ENCODE assay signal across 22 cellular contexts in the genomic region with DNA sequence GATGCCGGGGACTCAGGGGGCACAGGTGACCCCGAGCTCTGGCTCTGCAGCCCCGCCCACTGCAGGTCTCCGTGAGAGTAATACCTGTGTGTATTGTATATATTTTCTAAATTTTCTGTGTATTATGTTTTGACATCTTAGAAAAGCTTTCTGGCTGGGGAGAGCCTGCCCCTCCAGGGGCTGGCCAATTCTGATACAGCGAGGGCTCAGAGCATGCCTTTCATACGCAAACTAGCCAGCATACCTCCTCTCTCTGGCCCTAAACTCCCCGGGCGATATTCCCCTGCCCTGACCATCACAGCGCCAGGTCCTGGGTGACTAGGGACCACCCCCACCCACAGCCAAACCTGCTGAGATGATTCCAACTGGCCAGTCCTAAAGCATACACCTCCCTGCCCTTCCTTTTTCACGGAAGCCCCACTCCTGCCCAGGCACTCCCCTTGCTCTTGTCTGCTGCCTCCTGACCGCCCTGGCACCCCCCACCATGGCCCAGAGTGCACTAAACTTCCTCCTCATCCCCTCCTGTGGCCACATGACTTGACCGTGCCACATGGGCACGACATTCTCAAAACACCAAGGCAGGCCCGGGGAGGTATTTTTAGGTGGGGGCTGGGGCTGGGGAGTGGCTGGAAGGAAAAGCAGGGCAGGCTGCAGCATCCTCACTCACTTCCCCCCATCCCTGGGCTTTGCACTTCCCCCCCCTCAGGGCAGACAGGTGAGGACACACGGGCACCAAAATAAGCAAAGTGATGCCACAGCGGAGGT.
A peak's percentile ranks its signal among the peaks of the same experiment; 100 is the strongest.
DNase-seq lines count a peak whose midpoint lies in the region; ATAC-seq, FAIRE-seq and TF ChIP-seq lines count a peak whose summit lies in the region.
"Had no signal": no experiment of that assay in that cellular context is flagged by ENCODE, and none has a peak within 500 bp of the region (broad histone marks: within the 10 kb centered on the region; RNA-seq: fewer than 3 reads in every experiment).

No MANE protein-coding gene starts in this region.

- ATAC-seq in HG02973 (IDR thresholded peaks at IDR 0.05; ENCODE audit: unreplicated experiment) (no peak), HG03342 (IDR thresholded peaks at IDR 0.05; ENCODE audit: unreplicated experiment) (no peak), left colon (no peak), lower lobe of right lung (no peak)
- ATAC-seq: Right ventricle myocardium inferior had no signal

- H3K27ac ChIP-seq in H1 (ENCODE audit: low read depth, low read length) (no peak overlapping the region), neural progenitor cell (no peak overlapping the region), lower lobe of right lung (no peak overlapping the region)
- H3K27ac ChIP-seq: 22Rv1, GM23248, SJSA1 had no signal

- intact Hi-C loops in left colon (cut with DNase I, micrococcal nuclease) (no loop called here), lower lobe of right lung (cut with DNase I) (no loop called here)

- H3K4me3 Mint-ChIP-seq in neural progenitor cell, result no peak overlapping the region

- H3K4me1 ChIP-seq in H1 (replicated peaks in 1 of 4; ENCODE audit: control insufficient read depth in 3 of 4, insufficient read depth in 4 of 4, low read length in 3 of 4) (no peaks in the 10 kb centered on the region; a peak in 2 of 7 replicates), neural progenitor cell (peaks cover 10% of the 10 kb centered on the region), lower lobe of right lung (no peaks in the 10 kb centered on the region)
- H3K4me1 ChIP-seq: SJSA1 had no signal

- H3K9me3 ChIP-seq in H1 (ENCODE audit: insufficient read depth in 2 of 2, low read depth in 1 of 2, low read length in 1 of 2), result peaks cover 3% of the 10 kb centered on the region in 2 experiments; a peak in 1 of 4 replicates
- no peaks in the 10 kb centered on the region for H3K9me3 ChIP-seq in neural progenitor cell (ENCODE audit: low read depth)
- no peaks in the 10 kb centered on the region for H3K9me3 ChIP-seq in lower lobe of right lung
- H3K9me3 ChIP-seq: MG63, SJSA1 had no signal

- H2BK20ac ChIP-seq in H1 (ENCODE audit: low read length), result no peak overlapping the region

- H4K20me1 ChIP-seq in H1 (replicated peaks in 1 of 2; ENCODE audit: control insufficient read depth in 1 of 2, insufficient read depth in 2 of 2, low read length in 2 of 2) (peaks cover 0 to 7% of the 10 kb centered on the region in 2 experiments), neural progenitor cell (ENCODE audit: low read depth) (peaks cover 10% of the 10 kb centered on the region)

- H3K4me2 ChIP-seq in H1 (ENCODE audit: insufficient read depth in 1 of 2, low read depth in 2 of 2, low read length in 2 of 2) (no peak overlapping the region), neural progenitor cell (peak overlapping the region; percentile 30)

- H3F3A ChIP-seq in neural progenitor cell (ENCODE audit: low read depth), result no peaks in the 10 kb centered on the region

- H3K4me3 ChIP-seq in H1 (ENCODE audit: extremely low read depth in 1 of 4, insufficient read depth in 2 of 4, low read depth in 3 of 4, low read length in 4 of 4), result no peak overlapping the region
- H3K4me3 ChIP-seq in neural progenitor cell, result no peak overlapping the region
- no peak overlapping the region for H3K4me3 ChIP-seq in lower lobe of right lung
- H3K4me3 ChIP-seq: GM23248, MG63, SJSA1 had no signal

- H4K91ac ChIP-seq in H1 (replicated peaks; ENCODE audit: insufficient read length, low read length), result no peak overlapping the region

- no peaks in the 10 kb centered on the region for H3K9me3 Mint-ChIP-seq in neural progenitor cell

- peaks cover 0 to 2% (median 1%) of the 10 kb centered on the region in 4 experiments; a peak in 3 of 7 replicates for H3K27me3 ChIP-seq in H1 (replicated peaks in 1 of 4; ENCODE audit: control insufficient read depth in 3 of 4, extremely low read depth in 1 of 4, insufficient read depth in 3 of 4, low read length in 3 of 4)
- H3K27me3 ChIP-seq in neural progenitor cell, result peaks cover 84% of the 10 kb centered on the region
- H3K27me3 ChIP-seq in lower lobe of right lung (ENCODE audit: low read depth), result peaks cover 78% of the 10 kb centered on the region
- H3K27me3 ChIP-seq: MG63 had no signal

- CTCF ChIA-PET in H1 (lab: Charles Lee; ENCODE audit: partially characterized antibody), result interaction anchor here (0.6 to 2.8 kb wide), 9 partner anchors 13 to 444 kb away, joined by 3 to 11 read pairs (median 3); a partner anchor contains a TSS

- no peak overlapping the region for H2BK15ac ChIP-seq in H1 (ENCODE audit: low read length)

- peaks cover 60% of the 10 kb centered on the region for H3K27me3 Mint-ChIP-seq in neural progenitor cell (ENCODE audit: insufficient read depth, low read depth)

- H3K79me1 ChIP-seq in H1 (ENCODE audit: low read depth, low read length), result no peaks in the 10 kb centered on the region

- no peak for FAIRE-seq in H1 (lab: Jason Lieb, UNC)
- FAIRE-seq: D721Med, GM18507, GM19239 had no signal

- H3K9ac ChIP-seq in H1 (replicated peaks in 1 of 4; ENCODE audit: extremely low read depth in 1 of 4, low read depth in 3 of 4, low read length in 3 of 4), result no peak overlapping the region
- no peak overlapping the region for H3K9ac ChIP-seq in neural progenitor cell
- H3K9ac ChIP-seq: GM23248 had no signal

- H3K23ac ChIP-seq in H1 (ENCODE audit: insufficient read length), result no peak overlapping the region

- H3K4ac ChIP-seq in H1 (replicated peaks; ENCODE audit: insufficient read length, low read depth, low read length), result no peak overlapping the region

- H3K79me2 ChIP-seq in H1 (ENCODE audit: control insufficient read depth in 1 of 2, insufficient read depth in 2 of 2, low read length in 2 of 2) (no peaks in the 10 kb centered on the region), neural progenitor cell (ENCODE audit: low read depth) (no peaks in the 10 kb centered on the region)

- TF ChIP-seq RAD21 in H1 (IDR thresholded peaks at IDR 0.05 in 1 of 2, conservative IDR thresholded peaks at IDR 0.05 in 1 of 2; ENCODE audit: low read depth in 2 of 2, low read length in 2 of 2), result no peak

- no peak for TF ChIP-seq POLR2A in H1 (IDR thresholded peaks at IDR 0.05; ENCODE audit: control extremely low read depth in 1 of 2, low read depth in 2 of 2, low read length in 2 of 2)

- no peak overlapping the region for H2BK12ac ChIP-seq in H1 (ENCODE audit: low read depth, low read length)

- WGBS in H1 (ENCODE audit: extremely low coverage in 1 of 2, insufficient coverage in 1 of 2, insufficient read length in 1 of 2, insufficient replicate concordance in 2 of 2, low coverage in 1 of 2, low lambda C conversion rate in 2 of 2, missing lambda C conversion rate in 1 of 2), 2 experiments, result 69% methylated on average over 15 of the region's 16 CpGs; no CpG with 5 or more reads in 1 of the 2 experiments

- H2AFZ ChIP-seq in H1 (ENCODE audit: low read length) (no peak overlapping the region), neural progenitor cell (replicated peaks) (no peak overlapping the region)
- H2AFZ ChIP-seq: GM23248 had no signal

- H2BK120ac ChIP-seq in H1 (replicated peaks; ENCODE audit: low read depth, low read length), result no peak overlapping the region

- H3K36me3 Mint-ChIP-seq in neural progenitor cell, result no peaks in the 10 kb centered on the region

- peak overlapping the region; percentile 29 for H3K27ac Mint-ChIP-seq in neural progenitor cell

- TF ChIP-seq EP300 in H1 (IDR thresholded peaks at IDR 0.05; ENCODE audit: borderline replicate concordance in 1 of 2, low read depth in 2 of 2, low read length in 2 of 2), result no peak

- DNase-seq in activated effector memory CD4-positive, alpha-beta T cell treated with anti-CD3 and anti-CD28 coated beads, Interleukin-2, amount 50 U/mL, for 16 hours, result peak; percentile 14
- DNase-seq in activated effector memory CD4-positive, alpha-beta T cell treated with Interleukin-2 at 50 U/mL for 16 hours, result no peak
- DNase-seq in H1 (ENCODE audit: low read depth in 1 of 2, low spot score in 2 of 2), result no peak
- no peak for DNase-seq in neural progenitor cell (ENCODE audit: low spot score)
- DNase-seq in left colon, result no peak
- no peak for DNase-seq in lower lobe of right lung
- DNase-seq: DMS53, GDM1, MG63, NCI-H1417 treated with DMSO at 0.1 percent for 48 hours, NCI-H187, NCI-H446 treated with DMSO at 0.1 percent for 48 hours, NCI-H526 treated with DMSO at 0.1 percent for 48 hours had no signal

- no peak overlapping the region for H3K18ac ChIP-seq in H1 (ENCODE audit: extremely low read depth, low read length)

- H4K8ac ChIP-seq in H1 (ENCODE audit: extremely low read depth, insufficient read depth, low read length), result peak overlapping the region; percentile 18

- no peak overlapping the region for H4K5ac ChIP-seq in H1 (ENCODE audit: insufficient read length, low read depth, low read length)

- peaks cover 27% of the 10 kb centered on the region for H3K4me1 Mint-ChIP-seq in neural progenitor cell

- H3K56ac ChIP-seq in H1 (replicated peaks; ENCODE audit: insufficient read length, low read depth, low read length), result no peak overlapping the region

- no peak overlapping the region for H3K14ac ChIP-seq in H1 (ENCODE audit: insufficient read length)

- H2BK5ac ChIP-seq in H1 (ENCODE audit: low read depth, low read length), result no peak overlapping the region

- TF ChIP-seq CTCF in H1 (IDR thresholded peaks at IDR 0.05; ENCODE audit: control extremely low read depth in 1 of 3, insufficient read depth in 1 of 3, low read depth in 1 of 3, low read length in 3 of 3) (no peak), neural progenitor cell (IDR thresholded peaks at IDR 0.05) (no peak), lower lobe of right lung (IDR thresholded peaks at IDR 0.05) (no peak)

- H3K23me2 ChIP-seq in H1 (ENCODE audit: low read depth, low read length), result no peaks in the 10 kb centered on the region

- POLR2A ChIA-PET in H1 (lab: Charles Lee; ENCODE audit: partially characterized antibody), result interaction anchor here (0.6 kb wide), 1 partner anchor 313 kb away, joined by 3 read pairs; no protein-coding TSS in a partner anchor

- H3K36me3 ChIP-seq in H1 (ENCODE audit: control insufficient read depth in 2 of 4, insufficient read depth in 4 of 4, low read length in 3 of 4), result no peaks in the 10 kb centered on the region
- no peaks in the 10 kb centered on the region for H3K36me3 ChIP-seq in neural progenitor cell
- no peaks in the 10 kb centered on the region for H3K36me3 ChIP-seq in lower lobe of right lung
- H3K36me3 ChIP-seq: MG63, SJSA1 had no signal

- no peak overlapping the region for H2AK5ac ChIP-seq in H1 (ENCODE audit: low read depth, low read length)

TF ChIP-seq in H1, 55 proteins besides CTCF, POLR2A, EP300 and RAD21 (continues in another document):
- TF ChIP-seq GABPA (IDR thresholded peaks at IDR 0.05; ENCODE audit: borderline replicate concordance, insufficient read depth, low read length) (no peak), YY1 (IDR thresholded peaks at IDR 0.05; ENCODE audit: low read depth, low read length) (no peak), TEAD4 (IDR thresholded peaks at IDR 0.05; ENCODE audit: low read depth, low read length) (no peak), KDM1A (IDR thresholded peaks at IDR 0.05; ENCODE audit: borderline replicate concordance, low read length) (no peak)
- TF ChIP-seq, protein P1, sequence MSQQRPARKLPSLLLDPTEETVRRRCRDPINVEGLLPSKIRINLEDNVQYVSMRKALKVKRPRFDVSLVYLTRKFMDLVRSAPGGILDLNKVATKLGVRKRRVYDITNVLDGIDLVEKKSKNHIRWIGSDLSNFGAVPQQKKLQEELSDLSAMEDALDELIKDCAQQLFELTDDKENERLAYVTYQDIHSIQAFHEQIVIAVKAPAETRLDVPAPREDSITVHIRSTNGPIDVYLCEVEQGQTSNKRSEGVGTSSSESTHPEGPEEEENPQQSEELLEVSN (IDR thresholded peaks at IDR 0.05), result no peak
